Comparison of ENCODE assay signal across 8 cellular contexts in the genomic region with DNA sequence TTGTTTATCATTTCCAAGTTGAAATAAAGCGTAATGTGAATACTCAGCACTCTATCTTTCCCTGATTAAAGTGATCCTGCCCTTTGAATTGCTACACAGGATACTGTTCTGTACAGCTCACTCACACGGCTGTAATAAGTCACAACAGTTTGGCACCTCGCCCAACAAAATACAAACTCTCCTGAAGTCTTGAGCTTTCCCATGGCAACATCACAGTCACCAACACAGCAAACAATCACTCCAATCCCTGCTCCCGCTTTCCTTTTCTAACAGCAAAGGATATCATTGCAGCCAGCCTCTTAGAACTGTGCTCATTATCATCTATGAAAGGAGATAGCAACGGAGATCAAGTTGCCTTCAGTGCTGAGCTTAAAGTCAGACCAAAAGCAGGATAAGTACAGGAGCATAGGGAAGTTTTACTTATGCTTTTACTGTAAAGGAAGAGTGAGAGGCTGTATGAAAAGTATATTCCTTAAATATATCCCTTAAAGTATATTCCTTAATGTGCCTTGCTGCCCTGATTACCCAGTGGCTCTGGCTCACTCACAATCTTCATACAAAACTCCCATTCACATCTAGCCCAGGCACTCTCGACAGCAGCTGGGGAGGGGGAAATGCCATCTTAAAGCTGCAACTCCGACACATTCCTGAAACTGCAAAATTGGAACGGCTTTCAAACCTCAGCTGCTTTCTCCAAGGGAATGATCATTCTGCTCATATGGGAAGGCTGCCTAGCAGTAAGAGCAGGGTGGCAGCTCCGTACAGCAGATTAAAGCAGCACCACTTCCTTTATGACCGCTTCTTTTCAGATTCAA. TPM values are rescaled to one million over a fixed set of nuclear protein-coding genes. Genes with fewer than 3 reads are reported as not detected.
DNase-seq lines count a peak whose midpoint lies in the region; ATAC-seq and TF ChIP-seq lines count a peak whose summit lies in the region.

No MANE protein-coding gene starts in this region.

- in situ Hi-C loops in GM23248 (cut with MboI): no loop called here

- TF ChIP-seq POLR2A in body of pancreas (IDR thresholded peaks at IDR 0.05): no peak

- H3K79me2 ChIP-seq in GM23248 (ENCODE audit: insufficient read depth): peaks cover 76% of the 10 kb centered on the region

- H4K20me1 ChIP-seq in GM23248 (ENCODE audit: insufficient read depth): no peaks in the 10 kb centered on the region

- H3K27ac ChIP-seq in GM23248 (peak overlapping the region; percentile 99), body of pancreas (peak overlapping the region; percentile 45 to 85 (median 76)), iPS-18a (ENCODE audit: low read length) (peak overlapping the region; percentile 51)

- no peaks in the 10 kb centered on the region for H3K9me3 ChIP-seq in GM23248 (ENCODE audit: low read depth)
- no peaks in the 10 kb centered on the region for H3K9me3 ChIP-seq in body of pancreas
- H3K9me3 ChIP-seq in iPS-18a (ENCODE audit: control insufficient read depth, low read depth, low read length): no peaks in the 10 kb centered on the region

- H3K4me3 ChIP-seq in GM23248: peak overlapping the region; percentile 66
- H3K4me3 ChIP-seq in body of pancreas: no peak overlapping the region
- H3K4me3 ChIP-seq in iPS-18a (ENCODE audit: low read length): peak overlapping the region; percentile 39
- H3K4me3 ChIP-seq in retinal pigment epithelial cell (ENCODE audit: low read length): peak overlapping the region; percentile 30

- H3K9me2 ChIP-seq in GM23248 (ENCODE audit: insufficient read depth): no peaks in the 10 kb centered on the region

- H3K9ac ChIP-seq in GM23248: peak overlapping the region; percentile 91
- peak overlapping the region; percentile 21 for H3K9ac ChIP-seq in iPS-18a (ENCODE audit: low read length)

- CTCF ChIA-PET in GM10248 (lab: Yijun Ruan, JAX): interaction anchor here (0.7 to 2.1 kb wide), 11 partner anchors 10 to 52 kb away, joined by 3 to 10 read pairs (median 4); no protein-coding TSS in a partner anchor

- POLR2A ChIA-PET in GM10248 (lab: Yijun Ruan, JAX): no interaction called here

- H3K4me2 ChIP-seq in GM23248 (ENCODE audit: unreplicated experiment): peak overlapping the region; percentile 96

- ATAC-seq in body of pancreas: peak; percentile 92

- H3K36me3 ChIP-seq in GM23248 (ENCODE audit: low read depth) (no peaks in the 10 kb centered on the region), body of pancreas (replicated peaks in 1 of 2; ENCODE audit: insufficient read depth in 1 of 2, low read depth in 2 of 2) (no peaks in the 10 kb centered on the region), iPS-18a (ENCODE audit: control insufficient read depth, low read depth, low read length) (no peaks in the 10 kb centered on the region)

- H3K4me1 ChIP-seq in GM23248 (ENCODE audit: insufficient read depth) (peaks cover 96% of the 10 kb centered on the region), body of pancreas (peaks cover 52% of the 10 kb centered on the region), iPS-18a (ENCODE audit: control insufficient read depth, low read depth, low read length) (peaks cover 26% of the 10 kb centered on the region)

- peak; percentile 99 for DNase-seq in GM23248
- peak; percentile 81 for DNase-seq in NCI-H2227 treated with DMSO at 0.1 percent for 48 hours (lab: John Stamatoyannopoulos, UW)
- peak; percentile 86 to 95 (median 92) for DNase-seq in body of pancreas
- DNase-seq in retinal pigment epithelial cell (ENCODE audit: low read depth): peak; percentile 99
- no peak for DNase-seq in stimulated activated CD4-positive, alpha-beta T cell treated with anti-CD3 and anti-CD28 coated beads, Interleukin-4, amount 100 ng/mL, for 1 hour
- no peak for DNase-seq in GM10248 (ENCODE audit: extremely low spot score)
- no peak for DNase-seq in NOMO-1 treated with DMSO at 0.1 percent for 48 hours (lab: John Stamatoyannopoulos, UW; ENCODE audit: unreplicated experiment)

- peaks cover 95% of the 10 kb centered on the region for H3F3A ChIP-seq in GM23248 (ENCODE audit: insufficient read depth)

- 2% methylated on average over 10 of the region's 10 CpGs for WGBS in GM23248 (ENCODE audit: low coverage in 1 of 2, low lambda C conversion rate in 2 of 2, missing lambda C conversion rate in 2 of 2), 2 experiments
- 14 to 20% methylated on average over 10 of the region's 10 CpGs for WGBS in body of pancreas, 2 donors

- H3K27me3 ChIP-seq in GM23248 (replicated peaks; ENCODE audit: insufficient read depth): no peaks in the 10 kb centered on the region
- H3K27me3 ChIP-seq in body of pancreas: no peaks in the 10 kb centered on the region
- H3K27me3 ChIP-seq in iPS-18a (ENCODE audit: control insufficient read depth, insufficient read depth, low read length): no peaks in the 10 kb centered on the region

- TF ChIP-seq CTCF in body of pancreas (IDR thresholded peaks at IDR 0.05) (no peak), retinal pigment epithelial cell (conservative IDR thresholded peaks at IDR 0.05; ENCODE audit: low read depth, low read length) (no peak), GM10248 (IDR thresholded peaks at IDR 0.05; ENCODE audit: control extremely low read depth, extremely low read depth, low read depth, missing control alignments) (no peak)

- intact Hi-C loops in body of pancreas (cut with DNase I): no loop called here

- no peak overlapping the region for H2AFZ ChIP-seq in GM23248

RNA-seq across cellular contexts. Expression of gene MAML2, which starts 35.9 kb away (rescaled TPM):
- total RNA-seq in GM23248 (2014; rRNA removed; shearing (Covaris generic)): 22.1 and 23.7 TPM in 2 replicates
- 6.8 and 7.4 TPM in 2 replicates for polyA plus RNA-seq in GM23248 (2016; fragmentation: Nextera tagmentation; extraction: Ambion mirVana)
- 1 to 10 TPM; 7.9 to 9.9 TPM for total RNA-seq in body of pancreas

Comparison
In these comparisons a context has a peak if more than half of its experiments do, and no peak if none do; other contexts are left out.
1. DNase-seq: peak in GM23248 (single experiment), NCI-H2227 treated with DMSO at 0.1 percent for 48 hours (single experiment), body of pancreas (4 of 4) and retinal pigment epithelial cell (single experiment); none in stimulated activated CD4-positive, alpha-beta T cell treated with anti-CD3 and anti-CD28 coated beads, Interleukin-4, amount 100 ng/mL, for 1 hour (single experiment), GM10248 (single experiment) and NOMO-1 treated with DMSO at 0.1 percent for 48 hours (single experiment).
2. H3K4me3 ChIP-seq: peak in GM23248 (single experiment), iPS-18a (single experiment) and retinal pigment epithelial cell (single experiment); none in body of pancreas (0 of 2).
3. Peak in every context shown above with its lines, with median percentiles within 50 percentile points of each other: H3K27ac ChIP-seq.